21 cellular contexts compared by ENCODE assay signal in genomic region chr19:32779082-32779481, GRCh38. TPM values are rescaled to one million over a fixed set of nuclear protein-coding genes. Genes with fewer than 3 reads are reported as not detected.
DNase-seq lines count a peak whose midpoint lies in the region; ATAC-seq, FAIRE-seq and TF ChIP-seq lines count a peak whose summit lies in the region.
"Had no signal": no experiment of that assay in that cellular context is flagged by ENCODE, and none has a peak within 500 bp of the region (broad histone marks: within the 10 kb centered on the region; RNA-seq: fewer than 3 reads in every experiment).

No MANE protein-coding gene starts in this region.

- H3K9ac ChIP-seq in BLaER1 = no peak overlapping the region
- H3K9ac ChIP-seq in HUES64 (ENCODE audit: low read depth, low read length) = no peak overlapping the region
- no peak overlapping the region for H3K9ac ChIP-seq in K562 (ENCODE audit: insufficient read depth in 1 of 2, low read depth in 2 of 2, low read length in 2 of 2)

- BruUV-seq in K562 (replicated peaks; lab: Mats Ljungman, UMichigan) = no TSS peak

- H3K4me1 ChIP-seq in BLaER1 (peaks cover 6% of the 10 kb centered on the region; the same call in 1 of the 2 replicates), HUES64 (ENCODE audit: insufficient read depth, low read length) (peaks cover 6% of the 10 kb centered on the region; the same call in 1 of the 2 replicates), K562 (replicated peaks in 1 of 2; ENCODE audit: control insufficient read depth in 2 of 2, insufficient read depth in 2 of 2, low read length in 2 of 2) (no peaks in the 10 kb centered on the region)
- H3K4me1 ChIP-seq: Caco-2, HAP-1 had no signal

- TF ChIP-seq RAD21 in K562 (CRISPR knock-in tag; conservative IDR thresholded peaks at IDR 0.05 in 1 of 2, IDR thresholded peaks at IDR 0.05 in 1 of 2) = no peak

- DNase-seq in K562 (ENCODE audit: extremely low read depth in 1 of 4, low spot score in 3 of 4) (no peak), iPS DF 19.7 (ENCODE audit: low read depth, low spot score) (peak; percentile 17), NCI-H446 treated with DMSO at 0.1 percent for 48 hours (lab: John Stamatoyannopoulos, UW) (no peak), NCI-H446 (lab: John Stamatoyannopoulos, UW) (no peak), dermis blood vessel endothelial cell (no peak)
- DNase-seq: 8988T; Caco-2; CD4-positive, CD25-positive, alpha-beta regulatory T cell; CD8-positive, alpha-beta T cell; DMS153; DND-41; HFFc6 had no signal

- in situ Hi-C loops in K562 (cut with MboI) = no loop called here

- no peaks in the 10 kb centered on the region for H4K20me1 ChIP-seq in BLaER1
- no peaks in the 10 kb centered on the region for H4K20me1 ChIP-seq in K562 (replicated peaks; ENCODE audit: control insufficient read depth, insufficient read depth, low read length)

- no peak overlapping the region for H2AFZ ChIP-seq in K562 (ENCODE audit: low read depth, low read length)

- 78% methylated on average over 7 of the region's 7 CpGs for WGBS in HUES64
- 3% methylated on average over 7 of the region's 7 CpGs for WGBS in K562 (ENCODE audit: insufficient coverage, low coverage, missing lambda C conversion rate)

- no peak overlapping the region for H3K27ac ChIP-seq in BLaER1
- peak overlapping the region; percentile 35; the same call in 1 of the 2 replicates for H3K27ac ChIP-seq in HUES64 (ENCODE audit: low read depth, low read length)
- H3K27ac ChIP-seq in K562 (ENCODE audit: extremely low read depth, low read depth, low read length) = no peak overlapping the region
- H3K27ac ChIP-seq: C4-2B had no signal

- peak overlapping the region; percentile 18; the same call in 1 of the 2 replicates for H3K4me2 ChIP-seq in BLaER1
- no peak overlapping the region for H3K4me2 ChIP-seq in K562 (ENCODE audit: insufficient read depth, low read length)

- TF ChIP-seq EP300 in K562 (IDR thresholded peaks at IDR 0.05; ENCODE audit: low read length) = no peak

- POLR2A ChIA-PET in K562 (lab: Yijun Ruan, JAX) = no interaction called here

- intact Hi-C loops in K562 (cut with micrococcal nuclease) = no loop called here

- ATAC-seq in K562 (no peak), GM19452 (IDR thresholded peaks at IDR 0.05; ENCODE audit: unreplicated experiment) (no peak)
- ATAC-seq: CD8-positive, alpha-beta T cell; GM12878 had no signal

- no peak for TF ChIP-seq CTCF in K562 (IDR thresholded peaks at IDR 0.05 in 2 of 3, conservative IDR thresholded peaks at IDR 0.05 in 1 of 3; ENCODE audit: insufficient read depth in 2 of 3, low read depth in 1 of 3, low read length in 3 of 3)

- no peaks in the 10 kb centered on the region for H3K9me1 ChIP-seq in K562 (ENCODE audit: control insufficient read depth, insufficient read depth, low read length)

- TF ChIP-seq POLR2A in K562 (conservative IDR thresholded peaks at IDR 0.05) = no peak

- H3K4me3 ChIP-seq in BLaER1 (no peak overlapping the region), HUES64 (ENCODE audit: low read length) (no peak overlapping the region), K562 (no peak overlapping the region)
- H3K4me3 ChIP-seq: GM12878, HAP-1 had no signal

- H3K27me3 ChIP-seq in BLaER1 = no peaks in the 10 kb centered on the region
- H3K27me3 ChIP-seq in HUES64 (ENCODE audit: insufficient read depth, low read length) = no peaks in the 10 kb centered on the region
- H3K27me3 ChIP-seq in K562 (ENCODE audit: control insufficient read depth in 2 of 2, insufficient read depth in 2 of 2, low read length in 2 of 2) = peaks cover 8 to 26% of the 10 kb centered on the region in 2 experiments; a peak in 3 of 5 replicates

- no peak for FAIRE-seq in K562 (lab: Jason Lieb, UNC)
- FAIRE-seq: G401.6, GM12878, GM19239 had no signal

- no peaks in the 10 kb centered on the region for H3K36me3 ChIP-seq in BLaER1
- no peaks in the 10 kb centered on the region for H3K36me3 ChIP-seq in HUES64 (ENCODE audit: insufficient read depth, low read length)
- H3K36me3 ChIP-seq in K562 (ENCODE audit: control insufficient read depth, insufficient read depth, low read length) = no peaks in the 10 kb centered on the region
- H3K36me3 ChIP-seq: HAP-1 had no signal

- CTCF ChIA-PET in K562 (lab: Yijun Ruan, JAX; ENCODE audit: low intra/inter-chr PET ratio) = no interaction called here

- H3K9me3 ChIP-seq in BLaER1 = peaks cover 17% of the 10 kb centered on the region
- peaks cover 4% of the 10 kb centered on the region; the same call in 1 of the 2 replicates for H3K9me3 ChIP-seq in HUES64 (ENCODE audit: insufficient read depth, low read depth, low read length)
- H3K9me3 ChIP-seq in K562 (replicated peaks; ENCODE audit: control insufficient read depth, insufficient read depth, low read depth, low read length) = no peaks in the 10 kb centered on the region
- H3K9me3 ChIP-seq: HAP-1 had no signal

- H3K79me2 ChIP-seq in K562 (ENCODE audit: control insufficient read depth, insufficient read depth, low read length) = no peaks in the 10 kb centered on the region

TF ChIP-seq in K562, 482 proteins besides CTCF, POLR2A, EP300 and RAD21:
- TF ChIP-seq ZSCAN29 (IDR thresholded peaks at IDR 0.05) (no peak), NEUROD1 (IDR thresholded peaks at IDR 0.05; ENCODE audit: borderline replicate concordance, low read depth, low read length, partially characterized antibody) (no peak), NELFE (IDR thresholded peaks at IDR 0.05; ENCODE audit: insufficient read depth, insufficient read length) (no peak), NFIC (IDR thresholded peaks at IDR 0.05) (peak; percentile 70), CREB1 (IDR thresholded peaks at IDR 0.05) (no peak), CREB1 (CRISPR knock-in tag; IDR thresholded peaks at IDR 0.05) (no peak)
TF ChIP-seq in K562: peak in this region for 1.

RNA-seq across cellular contexts. Expression of gene TDRD12, which starts 59.5 kb away (rescaled TPM):
- 0.45 TPM for polyA plus RNA-seq in HUES64 (2013, experiment 1 of 2)
- polyA plus RNA-seq in HUES64 (2013, experiment 2 of 2) = 1.0 TPM
- total RNA-seq in K562 (2011; cell fraction: chromatin; rRNA removed; ENCODE audit: low replicate concordance) = not detected in 2 replicates
- not detected in 2 replicates for total RNA-seq in K562 (2011; cell fraction: nucleolus; rRNA removed)
- not detected in 2 replicates for total RNA-seq in K562 (2011; cell fraction: nucleoplasm; rRNA removed)
- total RNA-seq in K562 (2014; rRNA removed) (not detected in 2 replicates), K562 (2014; rRNA removed; fragmentation: Illumina TruSeq; extraction: Trizol) (not detected in 2 replicates), K562 (2015; rRNA removed; fragmentation: Illumina TruSeq; extraction: Trizol) (not detected in 2 replicates), K562 (2021) (not detected in 2 replicates), dermis blood vessel endothelial cell (0.14 and 0.17 TPM in 2 replicates)
- polyA plus RNA-seq in K562 (2011; rRNA removed) (0.03 and 0.07 TPM in 2 replicates), K562 (2014; fragmentation: Illumina TruSeq; extraction: Trizol) (not detected in 2 replicates), K562 (2014; fragmentation: Nextera tagmentation; extraction: Ambion mirVana) (not detected), K562 (2014; rRNA removed) (not detected in 2 replicates)
- not detected in 2 replicates for polyA plus RNA-seq in K562 (2011; cell fraction: cytosol; rRNA removed)
- polyA plus RNA-seq in K562 (2011; cell fraction: nucleus; rRNA removed) = not detected in 2 replicates
- polyA plus RNA-seq in K562 (2012) = 0.05 TPM in 1 of 2 replicates, not detected in the other
- polyA minus RNA-seq in K562 (2011; rRNA and poly(A)+ RNA removed) = not detected in 2 replicates
- not detected in 2 replicates for polyA minus RNA-seq in K562 (2011; cell fraction: cytosol; rRNA and poly(A)+ RNA removed)
- polyA minus RNA-seq in K562 (2011; cell fraction: nucleus; rRNA and poly(A)+ RNA removed) = not detected in 2 replicates
- total RNA-seq: GM12878 had no signal
- polyA plus RNA-seq: BJ had no signal
